8 cellular contexts compared by ENCODE assay signal in genomic region chr16:9138731-9139501, GRCh38. TPM values are rescaled to one million over a fixed set of nuclear protein-coding genes. Genes with fewer than 3 reads are reported as not detected.
DNase-seq lines count a peak whose midpoint lies in the region; TF ChIP-seq lines count a peak whose summit lies in the region.

No MANE protein-coding gene starts in this region.

- H3K27me3 ChIP-seq in Peyer's patch: no peaks in the 10 kb centered on the region

- TF ChIP-seq CTCF in Peyer's patch (IDR thresholded peaks at IDR 0.05): peak; percentile 50 to 82 (median 70)

- peak; percentile 71 for DNase-seq in HuH-7 (ENCODE audit: low spot score)
- peak; percentile 59 to 85 (median 75) for DNase-seq in Peyer's patch
- peak; percentile 37 for DNase-seq in activated T-helper 1 cell treated with Interleukin-2 at 50 U/mL for 16 hours (ENCODE audit: low read depth)
- DNase-seq in fibroblast of the conjunctiva (ENCODE audit: low read depth): peak; percentile 46
- DNase-seq in nucleus accumbens (lab: John Stamatoyannopoulos, UW): peak in 53 of 56 donors; percentile 5 to 82 (median 50)
- DNase-seq in superior temporal gyrus (ENCODE audit: extremely low spot score): peak; percentile 87
- DNase-seq in HPDE6-E6E7 (ENCODE audit: extremely low spot score): no peak

- H3K4me1 ChIP-seq in ES-I3 (ENCODE audit: insufficient read depth, low read length): no peaks in the 10 kb centered on the region; the same call in 1 of the 2 replicates
- H3K4me1 ChIP-seq in Peyer's patch: peaks cover 0 to 16% (median 0%) of the 10 kb centered on the region in 4 donors

- no peak overlapping the region for H3K27ac ChIP-seq in Peyer's patch

- peak overlapping the region in 1 of 4 donors; percentile 3 for H3K4me3 ChIP-seq in Peyer's patch

- no peak for TF ChIP-seq POLR2A in Peyer's patch (IDR thresholded peaks at IDR 0.05)

- H3K9me3 ChIP-seq in ES-I3 (ENCODE audit: control insufficient read depth, insufficient read depth, low read length): no peaks in the 10 kb centered on the region
- H3K9me3 ChIP-seq in Peyer's patch: no peaks in the 10 kb centered on the region

- no peaks in the 10 kb centered on the region for H3K36me3 ChIP-seq in ES-I3 (ENCODE audit: insufficient read depth, low read length)
- no peaks in the 10 kb centered on the region for H3K36me3 ChIP-seq in Peyer's patch

- peak overlapping the region; percentile 31; the same call in 1 of the 2 replicates for H3K9ac ChIP-seq in ES-I3 (ENCODE audit: low read depth, low read length)

RNA-seq across cellular contexts. Expression of gene HAPSTR1, which starts 47.5 kb away (rescaled TPM):
- total RNA-seq in Peyer's patch: 10 to 100 TPM; 38.0 to 56.2 (median 53.5) TPM
